10 cellular contexts compared by ENCODE assay signal in genomic region chr19:43316591-43317319, GRCh38. TPM values are rescaled to one million over a fixed set of nuclear protein-coding genes. Genes with fewer than 3 reads are reported as not detected.
DNase-seq lines count a peak whose midpoint lies in the region; ATAC-seq and TF ChIP-seq lines count a peak whose summit lies in the region.
"Had no signal": no experiment of that assay in that cellular context is flagged by ENCODE, and none has a peak within 500 bp of the region (broad histone marks: within the 10 kb centered on the region; RNA-seq: fewer than 3 reads in every experiment).

No MANE protein-coding gene starts in this region.

- no peak for ATAC-seq in HG03571 (IDR thresholded peaks at IDR 0.05; ENCODE audit: unreplicated experiment)

- POLR2A ChIA-PET in HEK293T (lab: Yijun Ruan, JAX): no interaction called here

- H3K36me3 Mint-ChIP-seq in activated T-helper 1 cell treated with anti-CD3 and anti-CD28 coated beads, Interleukin-12 subunit alpha, Interleukin-12 subunit beta, Interleukin-2, Interleukin-4 antibody, amounts not matched to agents 30 ng/mL and 10 ng/mL and 1 ng/mL, durations not matched to agents 14 hours and 24 hours and 36 hours (ENCODE audit: low read depth): no peaks in the 10 kb centered on the region

- no peaks in the 10 kb centered on the region for H3K4me1 Mint-ChIP-seq in activated T-helper 1 cell treated with anti-CD3 and anti-CD28 coated beads, Interleukin-12 subunit alpha, Interleukin-12 subunit beta, Interleukin-2, Interleukin-4 antibody, amounts not matched to agents 30 ng/mL and 10 ng/mL and 1 ng/mL, durations not matched to agents 14 hours and 24 hours and 36 hours (ENCODE audit: low read depth)

- H3K4me3 Mint-ChIP-seq in activated T-helper 1 cell treated with anti-CD3 and anti-CD28 coated beads, Interleukin-12 subunit alpha, Interleukin-12 subunit beta, Interleukin-2, Interleukin-4 antibody, amounts not matched to agents 30 ng/mL and 10 ng/mL and 1 ng/mL, durations not matched to agents 14 hours and 24 hours and 36 hours: no peak overlapping the region

- CTCF ChIA-PET in HEK293T (lab: Yijun Ruan, JAX): interaction anchor here (0.6 kb wide), 1 partner anchor 31 kb away, joined by 4 read pairs; no protein-coding TSS in a partner anchor

- no peak overlapping the region for H3K4me3 ChIP-seq in SJSA1

- no peaks in the 10 kb centered on the region; the same call in 1 of the 2 replicates for H3K27me3 ChIP-seq in SJSA1 (replicated peaks)

- no peak overlapping the region for H3K27ac ChIP-seq in SJSA1

- H3K9me3 Mint-ChIP-seq in activated T-helper 1 cell treated with anti-CD3 and anti-CD28 coated beads, Interleukin-12 subunit alpha, Interleukin-12 subunit beta, Interleukin-2, Interleukin-4 antibody, amounts not matched to agents 30 ng/mL and 10 ng/mL and 1 ng/mL, durations not matched to agents 14 hours and 24 hours and 36 hours: no peaks in the 10 kb centered on the region

- DNase-seq in Ammon's horn (ENCODE audit: low spot score): peak; percentile 29
- DNase-seq in HEK293T (ENCODE audit: extremely low spot score): peak; percentile 87
- DNase-seq in SJSA1 (ENCODE audit: low read depth in 1 of 2, low spot score in 2 of 2): peak; percentile 72 to 76
- DNase-seq in iPS-NIHi11 (ENCODE audit: low spot score): peak; percentile 17
- no peak for DNase-seq in activated T-helper 1 cell treated with anti-CD3 and anti-CD28 coated beads, Interleukin-12 subunit alpha, Interleukin-12 subunit beta, Interleukin-2, Interleukin-4 antibody, amounts not matched to agents 30 ng/mL and 10 ng/mL and 1 ng/mL, durations not matched to agents 14 hours and 24 hours and 36 hours (ENCODE audit: low spot score)
- DNase-seq in NCI-H128 (lab: John Stamatoyannopoulos, UW; ENCODE audit: unreplicated experiment): no peak
- DNase-seq in amniotic stem cell (lab: John Stamatoyannopoulos, UW): no peak
- DNase-seq: activated CD4-positive, alpha-beta T cell treated with anti-CD3 and anti-CD28 coated beads for 4 hours; effector CD4-positive, alpha-beta T cell had no signal

- H3K36me3 ChIP-seq in SJSA1: no peaks in the 10 kb centered on the region

- H3K4me1 ChIP-seq in SJSA1 (replicated peaks): no peaks in the 10 kb centered on the region; the same call in 1 of the 2 replicates

- no peaks in the 10 kb centered on the region for H3K9me3 ChIP-seq in SJSA1 (replicated peaks)

- H3K27ac Mint-ChIP-seq in activated T-helper 1 cell treated with anti-CD3 and anti-CD28 coated beads, Interleukin-12 subunit alpha, Interleukin-12 subunit beta, Interleukin-2, Interleukin-4 antibody, amounts not matched to agents 30 ng/mL and 10 ng/mL and 1 ng/mL, durations not matched to agents 14 hours and 24 hours and 36 hours: no peak overlapping the region

- H3K27me3 Mint-ChIP-seq in activated T-helper 1 cell treated with anti-CD3 and anti-CD28 coated beads, Interleukin-12 subunit alpha, Interleukin-12 subunit beta, Interleukin-2, Interleukin-4 antibody, amounts not matched to agents 30 ng/mL and 10 ng/mL and 1 ng/mL, durations not matched to agents 14 hours and 24 hours and 36 hours (ENCODE audit: insufficient read depth): no peaks in the 10 kb centered on the region

- intact Hi-C loops in activated T-helper 1 cell treated with anti-CD3 and anti-CD28 coated beads, Interleukin-12 subunit alpha, Interleukin-12 subunit beta, Interleukin-2, Interleukin-4 antibody, amounts not matched to agents 30 ng/mL and 10 ng/mL and 1 ng/mL, durations not matched to agents 14 hours and 24 hours and 36 hours (cut with micrococcal nuclease): no loop called here

TF ChIP-seq in HEK293T, 16 proteins besides CTCF, POLR2A, EP300 and RAD21:
- TF ChIP-seq ELF4 (IDR thresholded peaks at IDR 0.05) (no peak), FOXA1 (IDR thresholded peaks at IDR 0.05) (no peak), CTBP1 (IDR thresholded peaks at IDR 0.05; ENCODE audit: borderline replicate concordance) (no peak), L3MBTL2 (conservative IDR thresholded peaks at IDR 0.05) (0 out of 2 replicates have a peak, but pooled peaks have one; percentile 21), TARDBP (IDR thresholded peaks at IDR 0.05) (no peak)

RNA-seq across cellular contexts. Expression of gene CD177, which starts 36.7 kb away (rescaled TPM):
- 0.05 TPM in 1 of 2 replicates, not detected in the other for total RNA-seq in SJSA1 (2014; rRNA removed; shearing (Covaris generic))
- not detected in 2 replicates for total RNA-seq in activated T-helper 1 cell treated with anti-CD3 and anti-CD28 coated beads, Interleukin-12 subunit alpha, Interleukin-12 subunit beta, Interleukin-2, Interleukin-4 antibody, amounts not matched to agents 30 ng/mL and 10 ng/mL and 1 ng/mL, durations not matched to agents 14 hours and 24 hours and 36 hours

RNA-seq across cellular contexts. Expression of gene PSG9, which starts 47.4 kb away (rescaled TPM):
- 0.13 TPM in 1 of 2 replicates, not detected in the other for total RNA-seq in SJSA1 (2014; rRNA removed; shearing (Covaris generic))
- not detected in 2 replicates for total RNA-seq in activated T-helper 1 cell treated with anti-CD3 and anti-CD28 coated beads, Interleukin-12 subunit alpha, Interleukin-12 subunit beta, Interleukin-2, Interleukin-4 antibody, amounts not matched to agents 30 ng/mL and 10 ng/mL and 1 ng/mL, durations not matched to agents 14 hours and 24 hours and 36 hours

Comparison
In these comparisons a context has a peak if more than half of its experiments do, and no peak if none do; other contexts are left out.
1. DNase-seq: peak in Ammon's horn (single experiment), HEK293T (single experiment), SJSA1 (2 of 2) and iPS-NIHi11 (single experiment); none in activated T-helper 1 cell treated with anti-CD3 and anti-CD28 coated beads, Interleukin-12 subunit alpha, Interleukin-12 subunit beta, Interleukin-2, Interleukin-4 antibody, amounts not matched to agents 30 ng/mL and 10 ng/mL and 1 ng/mL, durations not matched to agents 14 hours and 24 hours and 36 hours (single experiment), NCI-H128 (single experiment) and amniotic stem cell (single experiment).